ENCODE assay signal across 13 cellular contexts in the genomic region with DNA sequence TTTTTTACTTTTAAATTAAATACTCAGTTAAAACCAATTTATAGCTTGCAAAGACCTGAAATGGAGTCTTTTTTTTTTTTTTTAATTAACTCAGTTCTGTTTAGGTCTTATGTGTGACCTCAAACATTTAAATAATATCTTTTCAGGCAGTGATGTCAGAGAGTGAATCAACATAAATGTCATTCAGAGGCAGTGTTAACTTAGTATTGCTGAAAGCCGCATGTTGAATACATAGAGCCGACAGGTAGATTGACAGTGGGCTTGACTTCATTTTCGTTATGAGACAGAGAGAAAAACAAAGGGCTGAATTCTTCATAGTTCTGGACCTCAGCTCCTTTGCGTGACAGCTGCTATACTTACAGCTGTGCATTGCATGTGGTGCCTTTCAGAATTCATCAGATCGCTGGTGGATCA. TPM values are rescaled to one million over a fixed set of nuclear protein-coding genes. Genes with fewer than 3 reads are reported as not detected.
DNase-seq lines count a peak whose midpoint lies in the region; ATAC-seq and TF ChIP-seq lines count a peak whose summit lies in the region.
"Had no signal": no experiment of that assay in that cellular context is flagged by ENCODE, and none has a peak within 500 bp of the region (broad histone marks: within the 10 kb centered on the region; RNA-seq: fewer than 3 reads in every experiment).

No MANE protein-coding gene starts in this region.

- no peak overlapping the region for H3K9ac ChIP-seq in fibroblast of lung (ENCODE audit: insufficient read depth, low read length)

- peaks cover 4% of the 10 kb centered on the region for H3K4me1 ChIP-seq in fibroblast of lung (ENCODE audit: control insufficient read depth, extremely low read depth, insufficient read depth, low read length)

- H3K27ac ChIP-seq in fibroblast of lung (ENCODE audit: insufficient read depth, low read length), result no peak overlapping the region

- peaks cover 4% of the 10 kb centered on the region for H3K36me3 ChIP-seq in fibroblast of lung (ENCODE audit: control insufficient read depth, insufficient read depth, low read length)

- TF ChIP-seq CTCF in NB4 (IDR thresholded peaks at IDR 0.05; ENCODE audit: low read depth, low read length) (no peak), fibroblast of lung (conservative IDR thresholded peaks at IDR 0.05 in 1 of 2, IDR thresholded peaks at IDR 0.05 in 1 of 2; ENCODE audit: low read depth in 1 of 2, low read length in 2 of 2) (no peak)

- TF ChIP-seq POLR2A in NB4 (IDR thresholded peaks at IDR 0.05; ENCODE audit: extremely low read depth, insufficient read length), result no peak

- peak overlapping the region; percentile 37 for H3K4me3 Mint-ChIP-seq in stimulated activated naive CD8-positive, alpha-beta T cell treated with anti-CD3 and anti-CD28 coated beads, Interleukin-15, Interleukin-2, amounts not matched to agents 100 ng/mL and 50 ng/mL, for 24 hours

- H3K27me3 Mint-ChIP-seq in stimulated activated naive CD8-positive, alpha-beta T cell treated with anti-CD3 and anti-CD28 coated beads, Interleukin-15, Interleukin-2, amounts not matched to agents 100 ng/mL and 50 ng/mL, for 24 hours, result no peaks in the 10 kb centered on the region
- H3K27me3 Mint-ChIP-seq: stimulated activated naive CD8-positive, alpha-beta T cell treated with anti-CD3 and anti-CD28 coated beads, Interleukin-15, amount 100 ng/mL, for 72 hours had no signal

- ATAC-seq in stimulated activated naive CD8-positive, alpha-beta T cell treated with anti-CD3 and anti-CD28 coated beads, Interleukin-15, Interleukin-2, amounts not matched to agents 100 U/mL and 50 U/mL, for 24 hours, result no peak
- no peak for ATAC-seq in GM18909 (IDR thresholded peaks at IDR 0.05; ENCODE audit: poor library complexity, unreplicated experiment)
- ATAC-seq: Right ventricle myocardium inferior; stimulated activated naive CD8-positive, alpha-beta T cell treated with anti-CD3 and anti-CD28 coated beads, Interleukin-15, amount 100 ng/mL, for 72 hours had no signal

- peaks cover 73% of the 10 kb centered on the region for H3K4me1 Mint-ChIP-seq in stimulated activated naive CD8-positive, alpha-beta T cell treated with anti-CD3 and anti-CD28 coated beads, Interleukin-15, Interleukin-2, amounts not matched to agents 100 ng/mL and 50 ng/mL, for 24 hours (ENCODE audit: low read depth)

- H3K79me2 ChIP-seq in fibroblast of lung (ENCODE audit: control insufficient read depth, insufficient read depth, low read length), result peaks cover 65% of the 10 kb centered on the region

- H2AFZ ChIP-seq in fibroblast of lung (ENCODE audit: low read length), result no peak overlapping the region

- H3K27me3 ChIP-seq in fibroblast of lung (ENCODE audit: control insufficient read depth, insufficient read depth, low read length), result no peaks in the 10 kb centered on the region

- peak overlapping the region; percentile 87 for H3K4me3 ChIP-seq in NB4 (ENCODE audit: low read depth, low read length)
- H3K4me3 ChIP-seq in fibroblast of lung (replicated peaks in 1 of 4; ENCODE audit: control extremely low read depth in 1 of 4, insufficient read depth in 1 of 4, low read depth in 3 of 4, low read length in 4 of 4), result peak overlapping the region in 3 of 4 experiments; percentile 57 to 87 (median 81)

- H3K9me3 Mint-ChIP-seq in stimulated activated naive CD8-positive, alpha-beta T cell treated with anti-CD3 and anti-CD28 coated beads, Interleukin-15, Interleukin-2, amounts not matched to agents 100 ng/mL and 50 ng/mL, for 24 hours, result no peaks in the 10 kb centered on the region
- H3K9me3 Mint-ChIP-seq: endodermal cell; stimulated activated naive CD8-positive, alpha-beta T cell treated with anti-CD3 and anti-CD28 coated beads, Interleukin-15, amount 100 ng/mL, for 72 hours had no signal

- peak overlapping the region; percentile 71 for H3K4me2 ChIP-seq in fibroblast of lung (ENCODE audit: extremely low read depth, insufficient read depth, low read length)

- no peak overlapping the region for H3K27ac Mint-ChIP-seq in stimulated activated naive CD8-positive, alpha-beta T cell treated with anti-CD3 and anti-CD28 coated beads, Interleukin-15, Interleukin-2, amounts not matched to agents 100 ng/mL and 50 ng/mL, for 24 hours
- H3K27ac Mint-ChIP-seq: endodermal cell had no signal

- no peak for DNase-seq in stimulated activated naive CD8-positive, alpha-beta T cell treated with anti-CD3 and anti-CD28 coated beads, Interleukin-15, Interleukin-2, amounts not matched to agents 100 U/mL and 50 U/mL, for 24 hours
- no peak for DNase-seq in NB4 (ENCODE audit: low read depth)
- DNase-seq in fibroblast of lung (ENCODE audit: low read depth in 2 of 2), result no peak
- no peak for DNase-seq in NCI-H2227 treated with DMSO at 0.1 percent for 48 hours (lab: John Stamatoyannopoulos, UW)
- no peak for DNase-seq in NCI-H187 (lab: John Stamatoyannopoulos, UW)
- DNase-seq in stimulated activated CD4-positive, alpha-beta T cell treated with anti-CD3 and anti-CD28 coated beads, Interleukin-4, amount 100 ng/mL, for 1 hour, result no peak
- DNase-seq: activated CD8-positive, alpha-beta memory T cell treated with anti-CD3 and anti-CD28 coated beads, Interleukin-2, amount 50 U/mL, for 48 hours; endodermal cell; NCI-H1092; stimulated activated naive CD8-positive, alpha-beta T cell treated with anti-CD3 and anti-CD28 coated beads, Interleukin-15, amount 100 ng/mL, for 72 hours had no signal

- H3K36me3 Mint-ChIP-seq in stimulated activated naive CD8-positive, alpha-beta T cell treated with anti-CD3 and anti-CD28 coated beads, Interleukin-15, Interleukin-2, amounts not matched to agents 100 ng/mL and 50 ng/mL, for 24 hours (ENCODE audit: low read depth), result peaks cover 45% of the 10 kb centered on the region

- H4K20me1 ChIP-seq in fibroblast of lung (ENCODE audit: control insufficient read depth, extremely low read depth, insufficient read depth, low read length), result peaks cover 4% of the 10 kb centered on the region

- H3K9me3 ChIP-seq in fibroblast of lung (ENCODE audit: control insufficient read depth, insufficient read depth, low read depth, low read length), result no peaks in the 10 kb centered on the region

RNA-seq across cellular contexts. Expression of a gene that starts 51.5 kb away (rescaled TPM):
- total RNA-seq in fibroblast of lung, result 7.2 and 9.1 TPM in 2 replicates
- 11.1 and 11.6 TPM in 2 replicates for polyA plus RNA-seq in fibroblast of lung
- polyA plus RNA-seq in fibroblast of lung (2012), result 8.5 and 11.5 TPM in 2 replicates
- polyA minus RNA-seq in fibroblast of lung (ENCODE audit: low replicate concordance), result 12.7 and 14.9 TPM in 2 replicates
